Comparison of ENCODE assay signal across 1 cellular context in genomic region chr9:101354143-101354764, GRCh38.
A peak's percentile ranks its signal among the peaks of the same experiment; 100 is the strongest.
TF ChIP-seq lines count a peak whose summit lies in the region.

No MANE protein-coding gene starts in this region.

TF ChIP-seq in HepG2, 621 proteins besides CTCF, POLR2A, EP300 and RAD21 (continued from another document and continues in another):
- no peak for TF ChIP-seq ZFP91 (CRISPR knock-in tag; IDR thresholded peaks at IDR 0.05; ENCODE audit: borderline replicate concordance)
- peak; percentile 80; the same call in 1 of the 2 replicates for TF ChIP-seq ZFP82 (CRISPR knock-in tag; IDR thresholded peaks at IDR 0.05; ENCODE audit: borderline replicate concordance)
- TF ChIP-seq TEF (CRISPR knock-in tag; IDR thresholded peaks at IDR 0.05), result no peak
- no peak for TF ChIP-seq SRSF1 (optimal IDR thresholded peaks at IDR 0.05; ENCODE audit: low read depth, low read length)
- no peak for TF ChIP-seq AKAP8 (CRISPR knock-in tag; IDR thresholded peaks at IDR 0.05)
- TF ChIP-seq IRF2 (CRISPR knock-in tag; IDR thresholded peaks at IDR 0.05), result peak; percentile 54; the same call in 1 of the 2 replicates
- no peak for TF ChIP-seq ZNF275 (CRISPR knock-in tag; IDR thresholded peaks at IDR 0.05; ENCODE audit: borderline replicate concordance)
- no peak for TF ChIP-seq ZNF329 (CRISPR knock-in tag; IDR thresholded peaks at IDR 0.05; ENCODE audit: low read depth)
- peak; percentile 96; the same call in 1 of the 2 replicates for TF ChIP-seq SSRP1 (CRISPR knock-in tag; IDR thresholded peaks at IDR 0.05)
- peak; percentile 8; the same call in 1 of the 2 replicates for TF ChIP-seq KDM1A (CRISPR knock-in tag; IDR thresholded peaks at IDR 0.05)
- TF ChIP-seq DRAP1 (CRISPR knock-in tag; IDR thresholded peaks at IDR 0.05), result peak; percentile 73; the same call in 1 of the 2 replicates
- no peak for TF ChIP-seq ZBTB2 (CRISPR knock-in tag; IDR thresholded peaks at IDR 0.05; ENCODE audit: low read depth)
- TF ChIP-seq GATAD1 (CRISPR knock-in tag; IDR thresholded peaks at IDR 0.05), result no peak
- TF ChIP-seq TFDP2 (CRISPR knock-in tag; IDR thresholded peaks at IDR 0.05), result peak; percentile 41; the same call in 1 of the 2 replicates
- TF ChIP-seq ZNF3 (CRISPR knock-in tag; IDR thresholded peaks at IDR 0.05), result no peak
- no peak for TF ChIP-seq ZNF563 (CRISPR knock-in tag; IDR thresholded peaks at IDR 0.05)
- TF ChIP-seq ONECUT2 (CRISPR knock-in tag; IDR thresholded peaks at IDR 0.05), result peak; percentile 39; the same call in 1 of the 2 replicates
- TF ChIP-seq PPARG (CRISPR knock-in tag; conservative IDR thresholded peaks at IDR 0.05), result peak; percentile 80
- TF ChIP-seq MXD3 (CRISPR knock-in tag; IDR thresholded peaks at IDR 0.05), result no peak
- peak; percentile 34; the same call in 1 of the 2 replicates for TF ChIP-seq TBX3 (IDR thresholded peaks at IDR 0.05; ENCODE audit: borderline replicate concordance)
- peak; percentile 100 for TF ChIP-seq FOSL2 (CRISPR knock-in tag; IDR thresholded peaks at IDR 0.05)
- TF ChIP-seq YEATS2 (CRISPR knock-in tag; IDR thresholded peaks at IDR 0.05; ENCODE audit: borderline replicate concordance), result no peak
- peak; percentile 92 for TF ChIP-seq RCOR2 (CRISPR knock-in tag; IDR thresholded peaks at IDR 0.05)
- TF ChIP-seq HMG20B (CRISPR knock-in tag; conservative IDR thresholded peaks at IDR 0.05), result peak; percentile 68; the same call in 1 of the 2 replicates
- 0 out of 2 replicates have a peak, but pooled peaks have one; percentile 28 for TF ChIP-seq ZNF790 (CRISPR knock-in tag; IDR thresholded peaks at IDR 0.05; ENCODE audit: borderline replicate concordance)
- TF ChIP-seq LBX2 (CRISPR knock-in tag; IDR thresholded peaks at IDR 0.05; ENCODE audit: borderline replicate concordance), result no peak
- no peak for TF ChIP-seq ZNF468 (CRISPR knock-in tag; IDR thresholded peaks at IDR 0.05)
- TF ChIP-seq SIN3B (IDR thresholded peaks at IDR 0.05; ENCODE audit: low read length), result no peak
- no peak for TF ChIP-seq REL (CRISPR knock-in tag; conservative IDR thresholded peaks at IDR 0.05)
- no peak for TF ChIP-seq MAZ (IDR thresholded peaks at IDR 0.05; ENCODE audit: borderline replicate concordance, low read depth, low read length)
- no peak for TF ChIP-seq MAZ (CRISPR knock-in tag; IDR thresholded peaks at IDR 0.05; ENCODE audit: low read depth)
- no peak for TF ChIP-seq PRDM4 (CRISPR knock-in tag; IDR thresholded peaks at IDR 0.05; ENCODE audit: borderline replicate concordance)
- TF ChIP-seq SRF (IDR thresholded peaks at IDR 0.05; ENCODE audit: low read depth, low read length), result no peak
- TF ChIP-seq ZNF605 (CRISPR knock-in tag; IDR thresholded peaks at IDR 0.05), result no peak
- 0 out of 2 replicates have a peak, but pooled peaks have one; percentile 65 for TF ChIP-seq STAT6 (CRISPR knock-in tag; IDR thresholded peaks at IDR 0.05; ENCODE audit: borderline replicate concordance)
- no peak; the same call in 1 of the 2 replicates for TF ChIP-seq ZNF770 (CRISPR knock-in tag; IDR thresholded peaks at IDR 0.05)
- no peak for TF ChIP-seq ZNF143 (CRISPR knock-in tag; IDR thresholded peaks at IDR 0.05)
- peak; percentile 45 for TF ChIP-seq ZNF574 (CRISPR knock-in tag; IDR thresholded peaks at IDR 0.05)
